ENCODE assay signal across 7 cellular contexts in genomic region chr7:151124205-151124880, GRCh38.
DNase-seq lines count a peak whose midpoint lies in the region; ATAC-seq lines count a peak whose summit lies in the region.
"Had no signal": no experiment of that assay in that cellular context is flagged by ENCODE, and none has a peak within 500 bp of the region (broad histone marks: within the 10 kb centered on the region; RNA-seq: fewer than 3 reads in every experiment).

No MANE protein-coding gene starts in this region.

- no peak overlapping the region for H3K4me3 Mint-ChIP-seq in memory B cell

- H3K36me3 Mint-ChIP-seq in memory B cell: peaks cover 27% of the 10 kb centered on the region

- H3K4me1 Mint-ChIP-seq in memory B cell: peaks cover 4% of the 10 kb centered on the region

- ATAC-seq in GM18868 (IDR thresholded peaks at IDR 0.05; ENCODE audit: unreplicated experiment): peak; percentile 8
- peak; percentile 18 for ATAC-seq in HG03342 (IDR thresholded peaks at IDR 0.05; ENCODE audit: unreplicated experiment)
- peak; percentile 6 for ATAC-seq in memory B cell (ENCODE audit: low read depth)
- no peak for ATAC-seq in GM21526 (IDR thresholded peaks at IDR 0.05; ENCODE audit: low FRiP score, unreplicated experiment)

- H3K9me3 Mint-ChIP-seq in memory B cell: no peaks in the 10 kb centered on the region

- no peaks in the 10 kb centered on the region for H3K27me3 Mint-ChIP-seq in memory B cell

- peak in 1 of 2 donors; percentile 36 for DNase-seq in memory B cell (ENCODE audit: low spot score in 2 of 2)
- no peak for DNase-seq in stimulated activated CD8-positive, alpha-beta memory T cell treated with anti-CD3 and anti-CD28 coated beads, Interleukin-4, amount 100 ng/mL, for 48 hours
- no peak for DNase-seq in activated effector memory CD4-positive, alpha-beta T cell treated with anti-CD3 and anti-CD28 coated beads, Interleukin-2, amount 50 U/mL, for 16 hours
- DNase-seq: NCI-H1417 treated with DMSO at 0.1 percent for 48 hours had no signal

- H3K27ac Mint-ChIP-seq in memory B cell: no peak overlapping the region
